19 cellular contexts compared by ENCODE assay signal in genomic region chr10:7311256-7312178, GRCh38.
DNase-seq lines count a peak whose midpoint lies in the region; ATAC-seq, FAIRE-seq and TF ChIP-seq lines count a peak whose summit lies in the region.
"Had no signal": no experiment of that assay in that cellular context is flagged by ENCODE, and none has a peak within 500 bp of the region (broad histone marks: within the 10 kb centered on the region; RNA-seq: fewer than 3 reads in every experiment).

No MANE protein-coding gene starts in this region.

- ATAC-seq in foreskin keratinocyte (peak; percentile 97), left lobe of liver (no peak)
- ATAC-seq: stimulated activated naive CD8-positive, alpha-beta T cell treated with anti-CD3 and anti-CD28 coated beads, Interleukin-15, Interleukin-2, amounts not matched to agents 100 U/mL and 50 U/mL, for 24 hours had no signal

- H3K27ac ChIP-seq in RWPE1 (no peak overlapping the region), foreskin keratinocyte (no peak overlapping the region)
- H3K27ac ChIP-seq: SJCRH30, upper lobe of left lung had no signal

- H3K4me1 Mint-ChIP-seq in activated naive CD8-positive, alpha-beta T cell (ENCODE audit: low read depth), result peaks cover 54% of the 10 kb centered on the region
- H3K4me1 Mint-ChIP-seq in activated naive CD8-positive, alpha-beta T cell treated with anti-CD3 and anti-CD28 coated beads for 36 hours, result peaks cover 49% of the 10 kb centered on the region

- POLR2A ChIA-PET in RWPE1 (lab: Yijun Ruan, JAX; ENCODE audit: low non-redundant PET), result no interaction called here

- no peaks in the 10 kb centered on the region for H3K4me1 ChIP-seq in foreskin keratinocyte
- H3K4me1 ChIP-seq: SJCRH30, upper lobe of left lung had no signal

- no peaks in the 10 kb centered on the region for H3K9me3 Mint-ChIP-seq in activated naive CD8-positive, alpha-beta T cell (ENCODE audit: low read depth)
- H3K9me3 Mint-ChIP-seq in activated naive CD8-positive, alpha-beta T cell treated with anti-CD3 and anti-CD28 coated beads for 36 hours, result peaks cover 14% of the 10 kb centered on the region
- H3K9me3 Mint-ChIP-seq: CD4-positive, CD25-positive, alpha-beta regulatory T cell had no signal

- CTCF ChIA-PET in RWPE1 (lab: Yijun Ruan, JAX), result interaction anchor here (0.6 kb wide), 1 partner anchor 87 kb away, joined by 5 read pairs; no protein-coding TSS in a partner anchor

- H3K27me3 ChIP-seq in foreskin keratinocyte, result no peaks in the 10 kb centered on the region
- H3K27me3 ChIP-seq: SJCRH30, upper lobe of left lung had no signal

- no peak for TF ChIP-seq CTCF in RWPE1 (conservative IDR thresholded peaks at IDR 0.05; ENCODE audit: low read depth)
- no peak for TF ChIP-seq CTCF in foreskin keratinocyte (conservative IDR thresholded peaks at IDR 0.05)

- no peak for DNase-seq in activated naive CD8-positive, alpha-beta T cell treated with anti-CD3 and anti-CD28 coated beads for 36 hours
- peak; percentile 89 for DNase-seq in RWPE1 (ENCODE audit: low spot score)
- DNase-seq in foreskin keratinocyte, result peak; percentile 68 to 89
- DNase-seq in urothelium cell line (ENCODE audit: low spot score), result peak; percentile 57
- no peak for DNase-seq in COR-L47 (lab: John Stamatoyannopoulos, UW)
- no peak for DNase-seq in NCI-H187 (lab: John Stamatoyannopoulos, UW)
- no peak for DNase-seq in left lobe of liver (ENCODE audit: low spot score)
- DNase-seq: activated CD4-positive, alpha-beta T cell treated with anti-CD3 and anti-CD28 coated beads, Interleukin-2, amount 10 ng/mL, durations not matched to agents 7 days and 5 days; activated naive CD4-positive, alpha-beta T cell treated with anti-CD3 and anti-CD28 coated beads, Interleukin-2, amount 10 ng/mL, durations not matched to agents 7 days and 5 days; CD4-positive, CD25-positive, alpha-beta regulatory T cell; left ventricle myocardium inferior; NCI-H1105; NCI-H2171; NK-92 treated with Interleukin-12 subunit alpha and Interleukin-12 subunit beta, amount 100 ng/mL, for 24 hours; SJCRH30; stimulated activated CD4-positive, alpha-beta T cell treated with anti-CD3 and anti-CD28 coated beads, Interleukin-12 subunit alpha, Interleukin-12 subunit beta, amount 100 ng/mL, for 4 hours; stimulated activated naive CD8-positive, alpha-beta T cell treated with anti-CD3 and anti-CD28 coated beads, Interleukin-15, Interleukin-2, amounts not matched to agents 100 U/mL and 50 U/mL, for 24 hours; upper lobe of left lung had no signal

- peaks cover 13% of the 10 kb centered on the region for H3K36me3 Mint-ChIP-seq in activated naive CD8-positive, alpha-beta T cell
- H3K36me3 Mint-ChIP-seq in activated naive CD8-positive, alpha-beta T cell treated with anti-CD3 and anti-CD28 coated beads for 36 hours, result peaks cover 70% of the 10 kb centered on the region

- H3K27ac Mint-ChIP-seq in activated naive CD8-positive, alpha-beta T cell, result peak overlapping the region; percentile 66
- H3K27ac Mint-ChIP-seq in activated naive CD8-positive, alpha-beta T cell treated with anti-CD3 and anti-CD28 coated beads for 36 hours, result no peak overlapping the region
- H3K27ac Mint-ChIP-seq: activated CD4-positive, alpha-beta T cell treated with anti-CD3 and anti-CD28 coated beads, Interleukin-2, amount 10 ng/mL, durations not matched to agents 7 days and 5 days; activated naive CD4-positive, alpha-beta T cell treated with anti-CD3 and anti-CD28 coated beads, Interleukin-2, amount 10 ng/mL, durations not matched to agents 7 days and 5 days; CD4-positive, CD25-positive, alpha-beta regulatory T cell had no signal

- H3K4me3 Mint-ChIP-seq in activated naive CD8-positive, alpha-beta T cell, result no peak overlapping the region
- no peak overlapping the region for H3K4me3 Mint-ChIP-seq in activated naive CD8-positive, alpha-beta T cell treated with anti-CD3 and anti-CD28 coated beads for 36 hours
- H3K4me3 Mint-ChIP-seq: activated CD4-positive, alpha-beta T cell treated with anti-CD3 and anti-CD28 coated beads, Interleukin-2, amount 10 ng/mL, durations not matched to agents 7 days and 5 days; activated naive CD4-positive, alpha-beta T cell treated with anti-CD3 and anti-CD28 coated beads, Interleukin-2, amount 10 ng/mL, durations not matched to agents 7 days and 5 days; CD4-positive, CD25-positive, alpha-beta regulatory T cell had no signal

- no peaks in the 10 kb centered on the region for H3K27me3 Mint-ChIP-seq in activated naive CD8-positive, alpha-beta T cell
- H3K27me3 Mint-ChIP-seq in activated naive CD8-positive, alpha-beta T cell treated with anti-CD3 and anti-CD28 coated beads for 36 hours, result no peaks in the 10 kb centered on the region
- H3K27me3 Mint-ChIP-seq: activated CD4-positive, alpha-beta T cell treated with anti-CD3 and anti-CD28 coated beads, Interleukin-2, amount 10 ng/mL, durations not matched to agents 7 days and 5 days; activated naive CD4-positive, alpha-beta T cell treated with anti-CD3 and anti-CD28 coated beads, Interleukin-2, amount 10 ng/mL, durations not matched to agents 7 days and 5 days; CD4-positive, CD25-positive, alpha-beta regulatory T cell had no signal

- FAIRE-seq in urothelium cell line (lab: Jason Lieb, UNC), result no peak

Comparison
In these comparisons a context has a peak if more than half of its experiments do, and no peak if none do; other contexts are left out.
1. DNase-seq: peak in RWPE1 (single experiment), foreskin keratinocyte (2 of 2) and urothelium cell line (single experiment); none in activated naive CD8-positive, alpha-beta T cell treated with anti-CD3 and anti-CD28 coated beads for 36 hours (single experiment), COR-L47 (single experiment), NCI-H187 (0 of 2) and left lobe of liver (single experiment).